9 cellular contexts compared by ENCODE assay signal in genomic region chr13:64471916-64472315, GRCh38.
DNase-seq lines count a peak whose midpoint lies in the region; ATAC-seq and TF ChIP-seq lines count a peak whose summit lies in the region.
"Had no signal": no experiment of that assay in that cellular context is flagged by ENCODE, and none has a peak within 500 bp of the region (broad histone marks: within the 10 kb centered on the region; RNA-seq: fewer than 3 reads in every experiment).

No MANE protein-coding gene starts in this region.

- H3K27ac ChIP-seq in heart left ventricle (no peak overlapping the region), PC-3 (ENCODE audit: low read length) (no peak overlapping the region), gastroesophageal sphincter (no peak overlapping the region)
- H3K27ac ChIP-seq: tibial artery had no signal

- H3K4me2 ChIP-seq in PC-3 (ENCODE audit: low read length): no peak overlapping the region

- H3K9me3 Mint-ChIP-seq in stimulated activated naive CD8-positive, alpha-beta T cell treated with anti-CD3 and anti-CD28 coated beads, Interleukin-15, amount 100 ng/mL, for 72 hours: no peaks in the 10 kb centered on the region

- no peak overlapping the region for H3K4me3 Mint-ChIP-seq in stimulated activated naive CD8-positive, alpha-beta T cell treated with anti-CD3 and anti-CD28 coated beads, Interleukin-15, amount 100 ng/mL, for 72 hours

- no peaks in the 10 kb centered on the region for H4K20me1 ChIP-seq in PC-3 (ENCODE audit: low read length)

- ATAC-seq in heart left ventricle (no peak), left cardiac atrium (no peak), PC-3 (peak; percentile 37; the same call in 1 of the 2 replicates), gastroesophageal sphincter (no peak), GM18858 (IDR thresholded peaks at IDR 0.05; ENCODE audit: unreplicated experiment) (no peak)
- ATAC-seq in stimulated activated naive CD8-positive, alpha-beta T cell treated with anti-CD3 and anti-CD28 coated beads, Interleukin-15, amount 100 ng/mL, for 72 hours: no peak

- H3K4me1 ChIP-seq in heart left ventricle (no peaks in the 10 kb centered on the region), PC-3 (ENCODE audit: insufficient read depth, low read length) (no peaks in the 10 kb centered on the region), gastroesophageal sphincter (no peaks in the 10 kb centered on the region)
- H3K4me1 ChIP-seq: tibial artery had no signal

- no peak overlapping the region for H2AFZ ChIP-seq in PC-3 (ENCODE audit: low read length)

- intact Hi-C loops in heart left ventricle (cut with DNase I): no loop called here
- intact Hi-C loops in left cardiac atrium (cut with DNase I): no loop called here
- intact Hi-C loops in PC-3 (cut with micrococcal nuclease): loop anchor here (1.0 to 5.0 kb wide), 3 partner anchors 320 to 1166 kb away; no protein-coding TSS in a partner anchor

- no peaks in the 10 kb centered on the region for H3K9me2 ChIP-seq in PC-3 (replicated peaks; ENCODE audit: low read length)

- DNase-seq in heart left ventricle (no peak), left cardiac atrium (no peak), PC-3 (peak; percentile 48), epithelial cell of esophagus (ENCODE audit: low read depth) (peak; percentile 47)
- DNase-seq in stimulated activated naive CD8-positive, alpha-beta T cell treated with anti-CD3 and anti-CD28 coated beads, Interleukin-15, amount 100 ng/mL, for 72 hours: no peak
- no peak for DNase-seq in activated naive CD4-positive, alpha-beta T cell treated with Interleukin-2 at 50 U/mL for 16 hours
- DNase-seq: tibial artery had no signal

- TF ChIP-seq CTCF in heart left ventricle (IDR thresholded peaks at IDR 0.05) (peak in 7 of 12 donors; percentile 6 to 58 (median 40)), PC-3 (conservative IDR thresholded peaks at IDR 0.05; ENCODE audit: low read depth, low read length) (peak; percentile 68), epithelial cell of esophagus (IDR thresholded peaks at IDR 0.05; ENCODE audit: insufficient read depth, low read depth, low read length, missing control alignments) (peak; percentile 52), gastroesophageal sphincter (IDR thresholded peaks at IDR 0.05) (no peak)

- no peak for TF ChIP-seq EP300 in gastroesophageal sphincter (IDR thresholded peaks at IDR 0.05)

- H3K79me2 ChIP-seq in PC-3 (ENCODE audit: low read length): no peaks in the 10 kb centered on the region

- no peaks in the 10 kb centered on the region for H3F3A ChIP-seq in PC-3 (ENCODE audit: low read length, unreplicated experiment)

- H3K36me3 ChIP-seq in heart left ventricle (no peaks in the 10 kb centered on the region), PC-3 (ENCODE audit: low read depth, low read length) (no peaks in the 10 kb centered on the region; the same call in 1 of the 2 replicates), gastroesophageal sphincter (no peaks in the 10 kb centered on the region)
- H3K36me3 ChIP-seq: tibial artery had no signal

- H3K27me3 ChIP-seq in heart left ventricle (no peaks in the 10 kb centered on the region), PC-3 (ENCODE audit: low read length) (no peaks in the 10 kb centered on the region), gastroesophageal sphincter (no peaks in the 10 kb centered on the region)
- H3K27me3 ChIP-seq: tibial artery had no signal

- H3K9me3 ChIP-seq in heart left ventricle: peaks cover 0 to 4% (median 0%) of the 10 kb centered on the region in 12 donors
- no peaks in the 10 kb centered on the region for H3K9me3 ChIP-seq in PC-3 (ENCODE audit: low read length)
- H3K9me3 ChIP-seq in gastroesophageal sphincter: no peaks in the 10 kb centered on the region
- H3K9me3 ChIP-seq: tibial artery had no signal

- H3K9ac ChIP-seq in PC-3 (ENCODE audit: low read length): no peak overlapping the region

- CTCF ChIA-PET in PC-3 (lab: Charles Lee): interaction anchor here (0.5 to 0.6 kb wide), 2 partner anchors 458 to 635 kb away, joined by 3 to 4 read pairs; no protein-coding TSS in a partner anchor

- no peak for TF ChIP-seq POLR2A in heart left ventricle (IDR thresholded peaks at IDR 0.05)
- no peak for TF ChIP-seq POLR2A in gastroesophageal sphincter (IDR thresholded peaks at IDR 0.05)

- H3K27me3 Mint-ChIP-seq in stimulated activated naive CD8-positive, alpha-beta T cell treated with anti-CD3 and anti-CD28 coated beads, Interleukin-15, amount 100 ng/mL, for 72 hours: no peaks in the 10 kb centered on the region

- 58 to 61% (median 60%) methylated on average over 2 of the region's 2 CpGs for WGBS in heart left ventricle, 4 donors
- 24% methylated on average over 2 of the region's 2 CpGs for WGBS in gastroesophageal sphincter (ENCODE audit: low coverage in 1 of 2), 2 donors

- BruUV-seq in PC-3 (replicated peaks; lab: Mats Ljungman, UMichigan): no TSS peak

- no peaks in the 10 kb centered on the region for H3K4me1 Mint-ChIP-seq in stimulated activated naive CD8-positive, alpha-beta T cell treated with anti-CD3 and anti-CD28 coated beads, Interleukin-15, amount 100 ng/mL, for 72 hours

- no peak overlapping the region for H3K27ac Mint-ChIP-seq in stimulated activated naive CD8-positive, alpha-beta T cell treated with anti-CD3 and anti-CD28 coated beads, Interleukin-15, amount 100 ng/mL, for 72 hours

- POLR2A ChIA-PET in PC-3 (lab: Charles Lee; ENCODE audit: unreplicated experiment): no interaction called here

- H3K4me3 ChIP-seq in heart left ventricle (no peak overlapping the region), PC-3 (ENCODE audit: low read length) (no peak overlapping the region), epithelial cell of esophagus (ENCODE audit: low read length) (no peak overlapping the region), gastroesophageal sphincter (no peak overlapping the region)
- H3K4me3 ChIP-seq: tibial artery had no signal

Comparison
In these comparisons a context has a peak if more than half of its experiments do, and no peak if none do; other contexts are left out.
1. DNase-seq: peak in PC-3 (single experiment) and epithelial cell of esophagus (single experiment); none in heart left ventricle (0 of 5), left cardiac atrium (single experiment), stimulated activated naive CD8-positive, alpha-beta T cell treated with anti-CD3 and anti-CD28 coated beads, Interleukin-15, amount 100 ng/mL, for 72 hours (0 of 2) and activated naive CD4-positive, alpha-beta T cell treated with Interleukin-2 at 50 U/mL for 16 hours (single experiment).
2. CTCF ChIP-seq: peak in heart left ventricle (7 of 12), PC-3 (single experiment) and epithelial cell of esophagus (single experiment); none in gastroesophageal sphincter (0 of 4).